Comparison of ENCODE assay signal across 15 cellular contexts in genomic region chr6:69994251-69994650, GRCh38.
"Had no signal": no experiment of that assay in that cellular context is flagged by ENCODE, and none has a peak within 500 bp of the region (broad histone marks: within the 10 kb centered on the region; RNA-seq: fewer than 3 reads in every experiment).

No MANE protein-coding gene starts in this region.

- DNase-seq: activated CD4-positive, alpha-beta T cell treated with anti-CD3 and anti-CD28 coated beads for 4 hours; activated CD8-positive, alpha-beta memory T cell treated with anti-CD3 and anti-CD28 coated beads, Interleukin-2, amount 50 U/mL, for 4 hours; activated CD8-positive, alpha-beta T cell treated with anti-CD3 and anti-CD28 coated beads for 36 hours; activated naive CD4-positive, alpha-beta T cell treated with anti-CD3 and anti-CD28 coated beads for 36 hours; adrenal gland; effector memory CD8-positive, alpha-beta T cell; left colon; mucosa of descending colon; occipital lobe; stimulated activated CD4-positive, alpha-beta T cell treated with anti-CD3 and anti-CD28 coated beads, Interleukin-2, amount 100 ng/mL, for 48 hours; stimulated activated naive CD8-positive, alpha-beta T cell treated with anti-CD3 and anti-CD28 coated beads, Interleukin-15, Interleukin-2, amounts not matched to agents 100 U/mL and 50 U/mL, for 24 hours; T-helper 1 cell; upper lobe of right lung; WERI-Rb-1 had no signal

- H3K27me3 ChIP-seq: adrenal gland, upper lobe of right lung had no signal

- H3K4me3 ChIP-seq: adrenal gland, mucosa of descending colon, prostate gland, upper lobe of right lung had no signal

- H3K36me3 ChIP-seq: adrenal gland, prostate gland, upper lobe of right lung, WERI-Rb-1 had no signal

- H3K9me3 ChIP-seq: adrenal gland, mucosa of descending colon, prostate gland, upper lobe of right lung had no signal
